ENCODE assay signal across 10 cellular contexts in the genomic region with DNA sequence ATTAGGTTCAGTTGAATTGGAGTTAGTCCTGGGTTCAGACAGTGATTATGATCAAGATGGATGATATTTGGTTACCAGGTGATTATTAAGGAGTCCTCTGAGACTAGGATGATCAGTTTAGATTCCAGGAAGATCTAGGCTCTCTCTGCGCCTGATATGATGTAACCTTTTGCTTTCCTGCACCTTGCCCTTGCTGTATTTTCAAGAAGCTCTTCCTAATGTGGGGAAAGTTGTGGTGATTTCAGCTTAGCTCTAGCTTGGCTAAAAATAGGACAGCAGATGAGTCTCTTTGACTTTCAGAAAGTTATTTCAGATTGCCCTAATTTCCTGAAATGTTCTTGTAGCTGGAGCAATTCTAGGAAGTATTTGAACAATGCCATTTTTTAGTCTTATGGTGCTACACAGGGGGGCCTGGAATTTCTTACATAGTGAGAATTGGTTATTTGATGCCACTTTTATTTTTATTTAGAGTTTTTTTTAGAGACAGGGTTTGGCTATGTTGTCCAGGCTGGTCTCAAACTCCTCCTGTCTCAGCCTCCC. TPM values are rescaled to one million over a fixed set of nuclear protein-coding genes. Genes with fewer than 3 reads are reported as not detected.
A peak's percentile ranks its signal among the peaks of the same experiment; 100 is the strongest.
DNase-seq lines count a peak whose midpoint lies in the region; ATAC-seq and TF ChIP-seq lines count a peak whose summit lies in the region.
"Had no signal": no experiment of that assay in that cellular context is flagged by ENCODE, and none has a peak within 500 bp of the region (broad histone marks: within the 10 kb centered on the region; RNA-seq: fewer than 3 reads in every experiment).

No MANE protein-coding gene starts in this region.

- H3K4me2 ChIP-seq in hepatocyte = peak overlapping the region; percentile 86

- no peaks in the 10 kb centered on the region for H3K27me3 Mint-ChIP-seq in activated T-cell treated with anti-CD3 and anti-CD28 coated beads, Interleukin-2, amount 50 U/mL, for 72 hours (ENCODE audit: low read depth)
- H3K27me3 Mint-ChIP-seq in T-helper 17 cell = no peaks in the 10 kb centered on the region
- no peaks in the 10 kb centered on the region for H3K27me3 Mint-ChIP-seq in stimulated activated memory B cell treated with anti-CD40 and anti-IgM and Interleukin-4, amounts not matched to agents 10 μg/mL and 1 μg/mL and 100 μg/mL, for 72 hours

- peaks cover 74% of the 10 kb centered on the region for H4K20me1 ChIP-seq in hepatocyte (ENCODE audit: insufficient read depth, poor library complexity, severe bottlenecking)

- H3K27me3 ChIP-seq in hepatocyte = no peaks in the 10 kb centered on the region

- peaks cover 79% of the 10 kb centered on the region for H3K79me2 ChIP-seq in hepatocyte

- H3K9me3 ChIP-seq in T-helper 17 cell (ENCODE audit: control insufficient read depth, low read length, poor library complexity, severe bottlenecking) (no peaks in the 10 kb centered on the region), hepatocyte (ENCODE audit: low read depth) (no peaks in the 10 kb centered on the region)
- H3K9me3 ChIP-seq: HAP-1 had no signal

- peaks cover 16% of the 10 kb centered on the region for H3K4me1 ChIP-seq in hepatocyte (ENCODE audit: insufficient read depth)

- H3K36me3 ChIP-seq in hepatocyte (replicated peaks; ENCODE audit: insufficient read depth, low read depth) = no peaks in the 10 kb centered on the region

- H3K9me3 Mint-ChIP-seq in activated T-cell treated with anti-CD3 and anti-CD28 coated beads, Interleukin-2, amount 50 U/mL, for 72 hours = no peaks in the 10 kb centered on the region
- H3K9me3 Mint-ChIP-seq in stimulated activated memory B cell treated with anti-CD40 and anti-IgM and Interleukin-4, amounts not matched to agents 10 μg/mL and 1 μg/mL and 100 μg/mL, for 72 hours = no peaks in the 10 kb centered on the region

- no peak for TF ChIP-seq CTCF in hepatocyte (IDR thresholded peaks at IDR 0.05; ENCODE audit: poor library complexity)
- no peak for TF ChIP-seq CTCF in GM13976 (IDR thresholded peaks at IDR 0.05; ENCODE audit: borderline replicate concordance, control extremely low read depth, extremely low read depth, insufficient read depth, missing control alignments)

- peak overlapping the region; percentile 26 for H3K27ac ChIP-seq in hepatocyte

- H3K4me3 ChIP-seq in hepatocyte = no peak overlapping the region
- H3K4me3 ChIP-seq: HAP-1 had no signal

- in situ Hi-C loops in GM13976 (cut with MboI; ENCODE audit: low sequenced_read_pairs, unreplicated experiment) = no loop called here

- ATAC-seq in activated T-cell treated with anti-CD3 and anti-CD28 coated beads, Interleukin-2, amount 50 U/mL, for 72 hours (replicated peaks in 1 of 2) = no peak
- ATAC-seq in T-helper 17 cell (no peak), GM18907 (IDR thresholded peaks at IDR 0.05; ENCODE audit: unreplicated experiment) (no peak), GM19328 (IDR thresholded peaks at IDR 0.05; ENCODE audit: unreplicated experiment) (no peak)
- no peak for ATAC-seq in stimulated activated memory B cell treated with anti-CD40 and anti-IgM and Interleukin-4, amounts not matched to agents 10 μg/mL and 1 μg/mL and 100 μg/mL, for 72 hours

- H3K36me3 Mint-ChIP-seq in activated T-cell treated with anti-CD3 and anti-CD28 coated beads, Interleukin-2, amount 50 U/mL, for 72 hours (ENCODE audit: insufficient read depth in 2 of 2) = peaks cover 0 to 4% of the 10 kb centered on the region in 2 donors
- H3K36me3 Mint-ChIP-seq in T-helper 17 cell (ENCODE audit: low read depth) = no peaks in the 10 kb centered on the region
- H3K36me3 Mint-ChIP-seq in stimulated activated memory B cell treated with anti-CD40 and anti-IgM and Interleukin-4, amounts not matched to agents 10 μg/mL and 1 μg/mL and 100 μg/mL, for 72 hours = peaks cover 18% of the 10 kb centered on the region

- 81% methylated on average over 1 of the region's 1 CpG for WGBS in hepatocyte (ENCODE audit: low lambda C conversion rate, missing lambda C conversion rate)

- peak overlapping the region; percentile 38 to 43 for H3K4me3 Mint-ChIP-seq in activated T-cell treated with anti-CD3 and anti-CD28 coated beads, Interleukin-2, amount 50 U/mL, for 72 hours
- H3K4me3 Mint-ChIP-seq in T-helper 17 cell = no peak overlapping the region
- peak overlapping the region; percentile 41 for H3K4me3 Mint-ChIP-seq in stimulated activated memory B cell treated with anti-CD40 and anti-IgM and Interleukin-4, amounts not matched to agents 10 μg/mL and 1 μg/mL and 100 μg/mL, for 72 hours

- DNase-seq in activated T-cell treated with anti-CD3 and anti-CD28 coated beads, Interleukin-2, amount 50 U/mL, for 72 hours = no peak
- no peak for DNase-seq in activated T-cell treated with anti-CD3 and anti-CD28 coated beads, Interleukin-2, amount 50 U/mL, for 48 hours
- DNase-seq in T-helper 17 cell (no peak), hepatocyte (ENCODE audit: low spot score) (peak; percentile 25), GM13976 (ENCODE audit: low spot score) (no peak)
- DNase-seq: NCI-H1694 had no signal

- no peak overlapping the region for H2AFZ ChIP-seq in hepatocyte

- H3K9me2 ChIP-seq in hepatocyte (replicated peaks; ENCODE audit: insufficient read depth) = no peaks in the 10 kb centered on the region

- peaks cover 74% of the 10 kb centered on the region for H3K4me1 Mint-ChIP-seq in activated T-cell treated with anti-CD3 and anti-CD28 coated beads, Interleukin-2, amount 50 U/mL, for 72 hours (ENCODE audit: low read depth)
- peaks cover 38% of the 10 kb centered on the region for H3K4me1 Mint-ChIP-seq in T-helper 17 cell
- H3K4me1 Mint-ChIP-seq in stimulated activated memory B cell treated with anti-CD40 and anti-IgM and Interleukin-4, amounts not matched to agents 10 μg/mL and 1 μg/mL and 100 μg/mL, for 72 hours = peaks cover 83% of the 10 kb centered on the region

- peak overlapping the region; percentile 1 for H3K27ac Mint-ChIP-seq in activated T-cell treated with anti-CD3 and anti-CD28 coated beads, Interleukin-2, amount 50 U/mL, for 72 hours
- H3K27ac Mint-ChIP-seq in T-helper 17 cell = peak overlapping the region; percentile 70
- peak overlapping the region; percentile 55 for H3K27ac Mint-ChIP-seq in stimulated activated memory B cell treated with anti-CD40 and anti-IgM and Interleukin-4, amounts not matched to agents 10 μg/mL and 1 μg/mL and 100 μg/mL, for 72 hours

RNA-seq across cellular contexts. Expression of gene LCOR, which starts 3.8 kb away (rescaled TPM):
- 10 to 100 TPM; 24.0 to 33.3 TPM for total RNA-seq in activated T-cell treated with anti-CD3 and anti-CD28 coated beads, Interleukin-2, amount 50 U/mL, for 72 hours
- 10 to 100 TPM; 50.5 to 63.0 TPM for total RNA-seq in T-helper 17 cell
- 48.7 and 52.4 TPM in 2 replicates for total RNA-seq in hepatocyte
- polyA plus RNA-seq in hepatocyte = 24.0 and 26.1 TPM in 2 replicates

Comparison
In these comparisons a context has a peak if more than half of its experiments do, and no peak if none do; other contexts are left out.
1. H3K27ac Mint-ChIP-seq: peak in every context shown above with its lines; median percentile 70 in T-helper 17 cell; 55 in stimulated activated memory B cell treated with anti-CD40 and anti-IgM and Interleukin-4, amounts not matched to agents 10 μg/mL and 1 μg/mL and 100 μg/mL, for 72 hours; 1 in activated T-cell treated with anti-CD3 and anti-CD28 coated beads, Interleukin-2, amount 50 U/mL, for 72 hours.